ENCODE assay signal across 13 cellular contexts in the genomic region with DNA sequence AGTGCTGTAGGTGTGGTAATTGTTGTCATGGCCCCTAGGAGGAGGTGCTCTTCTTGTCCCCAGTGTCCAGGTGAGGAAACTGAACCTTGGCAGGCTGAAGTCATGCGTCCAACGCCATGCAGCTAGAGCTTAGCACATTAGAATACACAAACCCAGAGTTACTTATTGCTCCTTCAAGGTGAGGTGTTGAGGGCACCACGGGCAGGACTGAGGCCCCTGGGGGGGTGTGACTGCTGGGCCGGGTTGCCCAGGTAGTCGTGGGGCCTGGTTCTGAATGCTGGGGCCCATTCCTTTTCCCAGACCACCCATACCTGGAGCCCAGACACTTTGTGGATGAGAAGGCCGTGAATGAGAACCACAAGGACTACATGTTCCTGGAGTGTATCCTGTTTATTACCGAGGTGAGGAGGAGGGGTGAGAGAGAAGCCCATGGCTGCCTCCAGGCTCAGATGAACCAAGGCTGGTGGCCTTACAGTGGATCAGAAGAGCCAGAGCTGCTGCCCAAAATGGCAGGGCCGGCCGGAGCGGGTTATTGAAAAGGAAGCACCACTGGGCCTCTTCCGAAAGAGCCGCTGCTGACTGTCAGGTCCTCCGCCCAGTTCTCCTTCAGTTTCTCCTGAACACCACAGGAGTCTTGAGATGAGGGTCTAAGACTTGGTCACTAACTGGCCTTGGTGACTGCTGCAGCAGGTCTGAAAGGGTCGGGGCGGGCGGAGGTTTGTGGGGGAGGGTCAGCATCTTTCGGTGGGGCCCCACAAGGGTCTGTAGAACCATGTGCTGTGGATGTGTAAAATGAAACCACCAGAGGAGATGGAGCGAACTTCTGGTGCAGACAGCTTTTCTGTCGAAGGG. TPM values are rescaled to one million over a fixed set of nuclear protein-coding genes. Genes with fewer than 3 reads are reported as not detected.
DNase-seq lines count a peak whose midpoint lies in the region; ATAC-seq and TF ChIP-seq lines count a peak whose summit lies in the region.
"Had no signal": no experiment of that assay in that cellular context is flagged by ENCODE, and none has a peak within 500 bp of the region (broad histone marks: within the 10 kb centered on the region; RNA-seq: fewer than 3 reads in every experiment).

No MANE protein-coding gene starts in this region.

- no peak for DNase-seq in right lobe of liver
- DNase-seq in spleen, result no peak
- no peak for DNase-seq in hypothalamus (lab: John Stamatoyannopoulos, UW)
- no peak for DNase-seq in activated T-helper 1 cell treated with anti-CD3 and anti-CD28 coated beads, Interleukin-12 subunit alpha, Interleukin-12 subunit beta, Interleukin-2, Interleukin-4 antibody, amounts not matched to agents 30 ng/mL and 10 ng/mL and 1 ng/mL, durations not matched to agents 14 hours and 24 hours and 36 hours (ENCODE audit: low spot score)
- DNase-seq in iPS-NIHi7 (ENCODE audit: extremely low spot score), result no peak
- DNase-seq: DMS79, NCI-H1048 had no signal

- intact Hi-C loops in right lobe of liver (cut with DNase I) (loop anchor here (5.0 to 10.0 kb wide), 2 partner anchors 35 to 637 kb away; no protein-coding TSS in a partner anchor), spleen (cut with DNase I; ENCODE audit: low total_unique reads) (loop anchor here (2.0 kb wide), 1 partner anchor 473 kb away; no protein-coding TSS in a partner anchor)
- intact Hi-C loops in activated T-helper 1 cell treated with anti-CD3 and anti-CD28 coated beads, Interleukin-12 subunit alpha, Interleukin-12 subunit beta, Interleukin-2, Interleukin-4 antibody, amounts not matched to agents 30 ng/mL and 10 ng/mL and 1 ng/mL, durations not matched to agents 14 hours and 24 hours and 36 hours (cut with micrococcal nuclease), result loop anchor here (5.0 kb wide), 1 partner anchor 665 kb away; a partner anchor contains a TSS

- peaks cover 24% of the 10 kb centered on the region for H3K4me1 Mint-ChIP-seq in activated T-helper 1 cell treated with anti-CD3 and anti-CD28 coated beads, Interleukin-12 subunit alpha, Interleukin-12 subunit beta, Interleukin-2, Interleukin-4 antibody, amounts not matched to agents 30 ng/mL and 10 ng/mL and 1 ng/mL, durations not matched to agents 14 hours and 24 hours and 36 hours (ENCODE audit: low read depth)

- peaks cover 0 to 21% (median 3%) of the 10 kb centered on the region in 4 donors for H3K36me3 ChIP-seq in right lobe of liver
- H3K36me3 ChIP-seq in spleen, result peaks cover 0 to 69% (median 35%) of the 10 kb centered on the region in 6 donors

- no peak for TF ChIP-seq POLR2A in right lobe of liver (IDR thresholded peaks at IDR 0.05)
- TF ChIP-seq POLR2A in spleen (IDR thresholded peaks at IDR 0.05), result no peak

- H3K4me3 Mint-ChIP-seq in activated T-helper 1 cell treated with anti-CD3 and anti-CD28 coated beads, Interleukin-12 subunit alpha, Interleukin-12 subunit beta, Interleukin-2, Interleukin-4 antibody, amounts not matched to agents 30 ng/mL and 10 ng/mL and 1 ng/mL, durations not matched to agents 14 hours and 24 hours and 36 hours, result no peak overlapping the region
- H3K4me3 Mint-ChIP-seq: stimulated activated naive CD8-positive, alpha-beta T cell treated with anti-CD3 and anti-CD28 coated beads, Interleukin-15, Interleukin-2, amounts not matched to agents 100 ng/mL and 50 ng/mL, for 24 hours had no signal

- H3K4me1 ChIP-seq in right lobe of liver (peaks cover 0 to 50% (median 27%) of the 10 kb centered on the region in 4 donors), spleen (peaks cover 28 to 69% (median 59%) of the 10 kb centered on the region in 6 donors)

- peak overlapping the region; percentile 68 for H3K27ac ChIP-seq in adipose tissue (ENCODE audit: low read depth, low read length)
- peak overlapping the region; percentile 95 to 100 (median 99) for H3K27ac ChIP-seq in right lobe of liver
- peak overlapping the region; percentile 64 to 100 (median 98) for H3K27ac ChIP-seq in spleen
- H3K27ac ChIP-seq: HL-60 had no signal

- no peaks in the 10 kb centered on the region for H3K9me3 Mint-ChIP-seq in activated T-helper 1 cell treated with anti-CD3 and anti-CD28 coated beads, Interleukin-12 subunit alpha, Interleukin-12 subunit beta, Interleukin-2, Interleukin-4 antibody, amounts not matched to agents 30 ng/mL and 10 ng/mL and 1 ng/mL, durations not matched to agents 14 hours and 24 hours and 36 hours
- H3K9me3 Mint-ChIP-seq: stimulated activated naive CD8-positive, alpha-beta T cell treated with anti-CD3 and anti-CD28 coated beads, Interleukin-15, Interleukin-2, amounts not matched to agents 100 ng/mL and 50 ng/mL, for 24 hours had no signal

- WGBS in adipose tissue, 3 donors, result 82 to 88% (median 85%) methylated on average over 19 of the region's 19 CpGs
- 75% methylated on average over 6 of the region's 19 CpGs for WGBS in right lobe of liver (ENCODE audit: insufficient coverage, low coverage, low lambda C conversion rate, missing lambda C conversion rate)
- WGBS in spleen, 5 donors, result 70 to 88% (median 79%) methylated on average over 17 to 19 of the region's 19 CpGs

- H3K4me3 ChIP-seq in right lobe of liver (no peak overlapping the region), spleen (no peak overlapping the region)

- no peaks in the 10 kb centered on the region for H3K27me3 Mint-ChIP-seq in activated T-helper 1 cell treated with anti-CD3 and anti-CD28 coated beads, Interleukin-12 subunit alpha, Interleukin-12 subunit beta, Interleukin-2, Interleukin-4 antibody, amounts not matched to agents 30 ng/mL and 10 ng/mL and 1 ng/mL, durations not matched to agents 14 hours and 24 hours and 36 hours (ENCODE audit: insufficient read depth)
- H3K27me3 Mint-ChIP-seq: stimulated activated naive CD8-positive, alpha-beta T cell treated with anti-CD3 and anti-CD28 coated beads, Interleukin-15, Interleukin-2, amounts not matched to agents 100 ng/mL and 50 ng/mL, for 24 hours had no signal

- ATAC-seq in right lobe of liver (no peak), GM21390 (IDR thresholded peaks at IDR 0.05; ENCODE audit: unreplicated experiment) (no peak)
- ATAC-seq: SK-N-SH treated with all-trans-retinoic acid at 6 μM for 48 hours had no signal

- TF ChIP-seq CTCF in GM12872 (IDR thresholded peaks at IDR 0.05; ENCODE audit: insufficient read depth, low read depth, low read length), result 0 out of 3 replicates have a peak, but pooled peaks have one; percentile 16
- TF ChIP-seq CTCF in right lobe of liver (IDR thresholded peaks at IDR 0.05), result no peak
- TF ChIP-seq CTCF in spleen (IDR thresholded peaks at IDR 0.05 in 8 of 11, conservative IDR thresholded peaks at IDR 0.05 in 3 of 11), result no peak

- no peaks in the 10 kb centered on the region for H3K27me3 ChIP-seq in right lobe of liver
- no peaks in the 10 kb centered on the region for H3K27me3 ChIP-seq in spleen (replicated peaks in 1 of 7)

- peaks cover 15% of the 10 kb centered on the region for H3K36me3 Mint-ChIP-seq in activated T-helper 1 cell treated with anti-CD3 and anti-CD28 coated beads, Interleukin-12 subunit alpha, Interleukin-12 subunit beta, Interleukin-2, Interleukin-4 antibody, amounts not matched to agents 30 ng/mL and 10 ng/mL and 1 ng/mL, durations not matched to agents 14 hours and 24 hours and 36 hours (ENCODE audit: low read depth)

- no peaks in the 10 kb centered on the region for H3K9me3 ChIP-seq in right lobe of liver
- H3K9me3 ChIP-seq in spleen, result no peaks in the 10 kb centered on the region

- no peak overlapping the region for H3K27ac Mint-ChIP-seq in activated T-helper 1 cell treated with anti-CD3 and anti-CD28 coated beads, Interleukin-12 subunit alpha, Interleukin-12 subunit beta, Interleukin-2, Interleukin-4 antibody, amounts not matched to agents 30 ng/mL and 10 ng/mL and 1 ng/mL, durations not matched to agents 14 hours and 24 hours and 36 hours
- H3K27ac Mint-ChIP-seq: stimulated activated naive CD8-positive, alpha-beta T cell treated with anti-CD3 and anti-CD28 coated beads, Interleukin-15, Interleukin-2, amounts not matched to agents 100 ng/mL and 50 ng/mL, for 24 hours had no signal

RNA-seq across cellular contexts. Expression of a gene that starts 26.3 kb away (rescaled TPM):
- polyA plus RNA-seq in adipose tissue, result 10 to 100 TPM; 42.9 to 78.6 (median 43.6) TPM
- total RNA-seq in right lobe of liver, result 100 to 1,000 TPM in 1 of 6 experiments, 10 to 100 TPM in 5; 55.4 to 123 (median 62.0) TPM
- total RNA-seq in spleen, result 100 to 1,000 TPM in 3 of 7 donors, 10 to 100 TPM in 4; 71.5 to 107 (median 88.9) TPM
- 100 to 1,000 TPM in 1 of 3 donors, 10 to 100 TPM in 2; 38.8 to 104 (median 65.4) TPM for polyA plus RNA-seq in spleen
- 105 and 114 TPM in 2 replicates for total RNA-seq in activated T-helper 1 cell treated with anti-CD3 and anti-CD28 coated beads, Interleukin-12 subunit alpha, Interleukin-12 subunit beta, Interleukin-2, Interleukin-4 antibody, amounts not matched to agents 30 ng/mL and 10 ng/mL and 1 ng/mL, durations not matched to agents 14 hours and 24 hours and 36 hours

RNA-seq across cellular contexts. Expression of a gene that starts 26.9 kb away (rescaled TPM):
- 10 to 100 TPM; 51.4 to 74.8 (median 52.2) TPM for polyA plus RNA-seq in adipose tissue
- total RNA-seq in right lobe of liver, result 100 to 1,000 TPM in 4 of 6 experiments, 10 to 100 TPM in 2; 86.1 to 146 (median 104) TPM
- total RNA-seq in spleen, result 10 to 100 TPM; 14.9 to 32.3 (median 23.9) TPM
- polyA plus RNA-seq in spleen, result 10 to 100 TPM in 1 of 3 donors, 1 to 10 TPM in 2; 5.7 to 11.8 (median 7.1) TPM
- 9.9 and 10.0 TPM in 2 replicates for total RNA-seq in activated T-helper 1 cell treated with anti-CD3 and anti-CD28 coated beads, Interleukin-12 subunit alpha, Interleukin-12 subunit beta, Interleukin-2, Interleukin-4 antibody, amounts not matched to agents 30 ng/mL and 10 ng/mL and 1 ng/mL, durations not matched to agents 14 hours and 24 hours and 36 hours

RNA-seq across cellular contexts. Expression of a gene that starts 40.5 kb away (rescaled TPM):
- polyA plus RNA-seq in adipose tissue (10 to 100 TPM in 2 of 3 donors, 1 to 10 TPM in 1; 3.8 to 16.8 (median 10.3) TPM), spleen (10 to 100 TPM in 1 of 3 donors, 1 to 10 TPM in 2; 6.9 to 14.0 (median 7.7) TPM)
- total RNA-seq in right lobe of liver (10 to 100 TPM in 3 of 6 experiments, 1 to 10 TPM in 3; 2.7 to 19.8 (median 7.8) TPM), spleen (10 to 100 TPM in 2 of 7 donors, 1 to 10 TPM in 5; 3.9 to 10.4 (median 8.7) TPM)
- 14.4 TPM in 2 replicates for total RNA-seq in activated T-helper 1 cell treated with anti-CD3 and anti-CD28 coated beads, Interleukin-12 subunit alpha, Interleukin-12 subunit beta, Interleukin-2, Interleukin-4 antibody, amounts not matched to agents 30 ng/mL and 10 ng/mL and 1 ng/mL, durations not matched to agents 14 hours and 24 hours and 36 hours

RNA-seq across cellular contexts. Expression of a gene that starts 56.6 kb away (rescaled TPM):
- polyA plus RNA-seq in adipose tissue, result 1 to 10 TPM; 3.5 to 7.8 (median 7.3) TPM
- 10 to 100 TPM; 10.1 to 16.8 (median 13.3) TPM for total RNA-seq in right lobe of liver
- total RNA-seq in spleen, result 10 to 100 TPM in 2 of 7 donors, 1 to 10 TPM in 5; 6.0 to 10.1 (median 9.0) TPM
- 1 to 10 TPM; 4.8 to 8.0 (median 5.1) TPM for polyA plus RNA-seq in spleen
- 28.4 and 30.2 TPM in 2 replicates for total RNA-seq in activated T-helper 1 cell treated with anti-CD3 and anti-CD28 coated beads, Interleukin-12 subunit alpha, Interleukin-12 subunit beta, Interleukin-2, Interleukin-4 antibody, amounts not matched to agents 30 ng/mL and 10 ng/mL and 1 ng/mL, durations not matched to agents 14 hours and 24 hours and 36 hours
